In genomic region chr7:75072978-75073282, GRCh38 we compare ENCODE assay signal across 8 cellular contexts. TPM values are rescaled to one million over a fixed set of nuclear protein-coding genes. Genes with fewer than 3 reads are reported as not detected.
DNase-seq lines count a peak whose midpoint lies in the region; ATAC-seq, FAIRE-seq and TF ChIP-seq lines count a peak whose summit lies in the region.

No MANE protein-coding gene starts in this region.

- peak overlapping the region; percentile 96 for H3K56ac ChIP-seq in mesendoderm (ENCODE audit: low read length)

- no peak overlapping the region for H2BK15ac ChIP-seq in mesendoderm (replicated peaks; ENCODE audit: low read depth)

- TF ChIP-seq EP300 in A549 (IDR thresholded peaks at IDR 0.05), result no peak

- no peak overlapping the region for H4K5ac ChIP-seq in mesendoderm (ENCODE audit: low read length)

- no peak overlapping the region for H2BK5ac ChIP-seq in mesendoderm (ENCODE audit: low read length)

- POLR2A ChIA-PET in A549 (lab: Yijun Ruan, JAX), result no interaction called here

- no peak overlapping the region for H2AK5ac ChIP-seq in mesendoderm (ENCODE audit: low read length)

- H3K4me3 ChIP-seq in A549 (peak overlapping the region; percentile 73), HUES64 (ENCODE audit: low read length) (peak overlapping the region; percentile 85), cardiac fibroblast (replicated peaks in 1 of 2; ENCODE audit: low read depth in 2 of 2, low read length in 2 of 2) (peak overlapping the region; percentile 67 to 75), mesendoderm (ENCODE audit: low read length) (peak overlapping the region; percentile 81)

- H4K8ac ChIP-seq in mesendoderm (ENCODE audit: low read depth, low read length), result no peak overlapping the region

- TF ChIP-seq CTCF in A549 (IDR thresholded peaks at IDR 0.05), result no peak
- no peak for TF ChIP-seq CTCF in cardiac fibroblast (IDR thresholded peaks at IDR 0.05; ENCODE audit: low read depth, low read length)

- H3K9ac ChIP-seq in HUES64 (ENCODE audit: low read depth, low read length), result peak overlapping the region; percentile 96
- H3K9ac ChIP-seq in mesendoderm (ENCODE audit: low read length), result peak overlapping the region; percentile 90

- H3K23ac ChIP-seq in mesendoderm (ENCODE audit: low read length), result no peak overlapping the region

- ATAC-seq in A549 (peak; percentile 23 to 42), HG03108 (IDR thresholded peaks at IDR 0.05; ENCODE audit: unreplicated experiment) (no peak)

- CTCF ChIA-PET in A549 (lab: Yijun Ruan, JAX), result interaction anchor here (1.1 to 2.0 kb wide), 3 partner anchors 12 to 27 kb away, joined by 3 to 10 read pairs (median 4); no protein-coding TSS in a partner anchor

- H3K27ac ChIP-seq in A549 (peak overlapping the region; percentile 93 to 97), HUES64 (ENCODE audit: low read depth, low read length) (peak overlapping the region; percentile 94), mesendoderm (ENCODE audit: low read depth, low read length) (peak overlapping the region; percentile 55)

- H3K4me1 ChIP-seq in A549 (peaks cover 8% of the 10 kb centered on the region), HUES64 (ENCODE audit: insufficient read depth, low read length) (peaks cover 4% of the 10 kb centered on the region; the same call in 1 of the 2 replicates), mesendoderm (ENCODE audit: control insufficient read depth, low read depth, low read length) (peaks cover 3% of the 10 kb centered on the region)

- H3K4ac ChIP-seq in mesendoderm (ENCODE audit: low read depth, low read length), result peak overlapping the region; percentile 85

- H3K4me2 ChIP-seq in A549 (peak overlapping the region; percentile 94), mesendoderm (ENCODE audit: low read length) (peak overlapping the region; percentile 83)

- H3K79me2 ChIP-seq in mesendoderm (ENCODE audit: control insufficient read depth, insufficient read depth, low read length), result peaks cover 4% of the 10 kb centered on the region

- no peak overlapping the region for H2BK120ac ChIP-seq in mesendoderm (ENCODE audit: low read depth, low read length)

- FAIRE-seq in A549 (lab: Jason Lieb, UNC), result no peak
- FAIRE-seq in GM12892 (lab: Jason Lieb, UNC), result no peak

- H3K9me3 ChIP-seq in A549 (no peaks in the 10 kb centered on the region), HUES64 (ENCODE audit: insufficient read depth, low read depth, low read length) (no peaks in the 10 kb centered on the region)

- no peak for TF ChIP-seq RAD21 in A549 (conservative IDR thresholded peaks at IDR 0.05 in 1 of 2, IDR thresholded peaks at IDR 0.05 in 1 of 2)

- no peaks in the 10 kb centered on the region for H3K27me3 ChIP-seq in HUES64 (ENCODE audit: insufficient read depth, low read length)
- H3K27me3 ChIP-seq in mesendoderm (ENCODE audit: insufficient read depth, low read length, poor library complexity), result no peaks in the 10 kb centered on the region

- H3K79me1 ChIP-seq in mesendoderm (ENCODE audit: low read length), result peaks cover 3% of the 10 kb centered on the region

- TF ChIP-seq POLR2A in A549 (IDR thresholded peaks at IDR 0.05; ENCODE audit: low read length), result no peak
- no peak for TF ChIP-seq POLR2A in GM12892 (IDR thresholded peaks at IDR 0.05; ENCODE audit: low read depth, low read length)

- 6% methylated on average over 9 of the region's 9 CpGs for WGBS in A549 (ENCODE audit: missing lambda C conversion rate)
- WGBS in HUES64, result 6% methylated on average over 9 of the region's 9 CpGs
- WGBS in mesendoderm (ENCODE audit: extremely low coverage, insufficient coverage, low lambda C conversion rate), result no CpG with 5 or more reads among the region's 9 CpGs

- H3K36me3 ChIP-seq in HUES64 (ENCODE audit: insufficient read depth, low read length) (peaks cover 27% of the 10 kb centered on the region), mesendoderm (ENCODE audit: control insufficient read depth, insufficient read depth, low read length) (no peaks in the 10 kb centered on the region)

- peak overlapping the region; percentile 80 for H3K18ac ChIP-seq in mesendoderm (ENCODE audit: low read length)

- peak in 1 of 2 experiments; percentile 40 for DNase-seq in A549 (ENCODE audit: low read depth in 1 of 2, low spot score in 1 of 2)
- no peak for DNase-seq in cardiac fibroblast (ENCODE audit: low read depth in 2 of 2)
- DNase-seq in mesendoderm, result no peak
- DNase-seq in cortex of kidney (lab: John Stamatoyannopoulos, UW), result no peak
- no peak for DNase-seq in GM12892 (ENCODE audit: insufficient read length)
- no peak for DNase-seq in NCI-H2171 (lab: John Stamatoyannopoulos, UW)

TF ChIP-seq in A549, 52 proteins besides CTCF, POLR2A, EP300 and RAD21:
- TF ChIP-seq HMGXB4 (CRISPR knock-in tag; IDR thresholded peaks at IDR 0.05; ENCODE audit: borderline replicate concordance), result no peak
- 0 out of 2 replicates have a peak, but pooled peaks have one; percentile 30 for TF ChIP-seq HOXB13 (CRISPR knock-in tag; IDR thresholded peaks at IDR 0.05; ENCODE audit: low read depth)
- TF ChIP-seq ZFP36 (IDR thresholded peaks at IDR 0.05; ENCODE audit: borderline replicate concordance, partially characterized antibody), result no peak
- TF ChIP-seq ZC3H11A (IDR thresholded peaks at IDR 0.05), result no peak
- no peak for TF ChIP-seq E2F6 (IDR thresholded peaks at IDR 0.05; ENCODE audit: borderline replicate concordance, low read depth)

RNA-seq across cellular contexts. Expression of gene RCC1L, which starts 0.7 kb away (rescaled TPM):
- polyA plus RNA-seq in A549 (2011; rRNA removed), result 51.3 and 56.7 TPM in 2 replicates
- 60.1 and 66.3 TPM in 2 replicates for polyA plus RNA-seq in A549 (2012; cell fraction: cytosol; rRNA removed)
- polyA plus RNA-seq in A549 (2012; cell fraction: nucleus; rRNA removed), result 56.4 and 66.5 TPM in 2 replicates
- polyA plus RNA-seq in A549 (2017; fragmentation: RNase III; extraction: RNeasy Plus Mini Kit Qiagen cat#74134 plus additional on column Dnase treatment), result 55.3 to 59.6 TPM (median 57.5 TPM) in 3 replicates
- polyA minus RNA-seq in A549 (2011; rRNA and poly(A)+ RNA removed), result 30.9 and 33.4 TPM in 2 replicates
- 47.6 TPM for polyA plus RNA-seq in HUES64 (2013, experiment 1 of 2)
- polyA plus RNA-seq in HUES64 (2013, experiment 2 of 2), result 39.6 TPM
- polyA plus RNA-seq in mesendoderm (2013, experiment 1 of 2), result 28.5 TPM
- polyA plus RNA-seq in mesendoderm (2013, experiment 2 of 2), result 28.3 TPM
- 39.1 TPM for polyA plus RNA-seq in GM12892 (2012; ENCODE audit: missing spikeins)

RNA-seq across cellular contexts. Expression of gene GTF2IRD2B, which starts 19.5 kb away (rescaled TPM):
- polyA plus RNA-seq in A549 (2011; rRNA removed) (16.2 and 19.5 TPM in 2 replicates), A549 (2017; fragmentation: RNase III; extraction: RNeasy Plus Mini Kit Qiagen cat#74134 plus additional on column Dnase treatment) (7.1 to 10.1 TPM (median 7.4 TPM) in 3 replicates)
- 7.4 and 8.1 TPM in 2 replicates for polyA plus RNA-seq in A549 (2012; cell fraction: cytosol; rRNA removed)
- 6.2 and 9.6 TPM in 2 replicates for polyA plus RNA-seq in A549 (2012; cell fraction: nucleus; rRNA removed)
- 9.2 and 17.4 TPM in 2 replicates for polyA minus RNA-seq in A549 (2011; rRNA and poly(A)+ RNA removed)
- polyA plus RNA-seq in HUES64 (2013, experiment 1 of 2), result 8.2 TPM
- 6.8 TPM for polyA plus RNA-seq in HUES64 (2013, experiment 2 of 2)
- 6.5 TPM for polyA plus RNA-seq in mesendoderm (2013, experiment 1 of 2)
- polyA plus RNA-seq in mesendoderm (2013, experiment 2 of 2), result 4.9 TPM
- polyA plus RNA-seq in GM12892 (2012; ENCODE audit: missing spikeins), result 12.6 TPM
